In the genomic region with DNA sequence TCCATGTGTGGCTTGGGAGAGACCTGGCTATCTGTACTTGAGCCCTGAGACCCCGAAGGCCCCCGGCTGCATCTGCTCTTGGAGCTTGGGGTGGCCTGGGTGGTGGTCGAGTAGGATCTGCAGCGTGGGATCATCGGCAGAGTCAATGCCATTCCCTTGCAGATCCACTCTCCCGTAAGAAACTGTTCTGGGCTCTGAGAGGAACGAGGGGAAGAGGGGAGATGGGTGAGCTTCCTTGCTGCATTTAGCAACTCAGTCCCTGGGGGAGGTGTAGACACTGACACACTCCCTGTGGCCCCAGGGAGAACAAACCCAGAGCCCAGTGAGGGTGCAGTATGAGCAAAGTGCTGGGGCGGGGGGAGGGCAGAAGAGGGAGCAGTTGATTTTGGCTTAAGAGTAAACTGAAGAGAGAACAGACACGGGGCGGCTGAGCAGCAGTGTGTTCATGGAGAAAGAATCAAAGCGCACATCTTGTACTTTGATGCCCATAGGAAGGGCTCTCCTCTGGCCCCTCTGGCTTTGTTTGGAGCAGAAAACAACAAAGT, we compare ENCODE assay signal across 25 cellular contexts. TPM values are rescaled to one million over a fixed set of nuclear protein-coding genes. Genes with fewer than 3 reads are reported as not detected.
A peak's percentile ranks its signal among the peaks of the same experiment; 100 is the strongest.
DNase-seq lines count a peak whose midpoint lies in the region; ATAC-seq, FAIRE-seq and TF ChIP-seq lines count a peak whose summit lies in the region.
"Had no signal": no experiment of that assay in that cellular context is flagged by ENCODE, and none has a peak within 500 bp of the region (broad histone marks: within the 10 kb centered on the region; RNA-seq: fewer than 3 reads in every experiment).

No MANE protein-coding gene starts in this region.

- no peaks in the 10 kb centered on the region for H3F3A ChIP-seq in Loucy (ENCODE audit: low read depth)

- H2BK15ac ChIP-seq in H1 (ENCODE audit: low read length) = no peak overlapping the region

- H3K4me2 ChIP-seq in A549 (no peak overlapping the region), Loucy (ENCODE audit: low read depth, low read length, poor library complexity, severe bottlenecking) (peak overlapping the region; percentile 7), H1 (ENCODE audit: insufficient read depth in 1 of 2, low read depth in 2 of 2, low read length in 2 of 2) (no peak overlapping the region)
- H3K4me2 ChIP-seq: smooth muscle cell had no signal

- H3K18ac ChIP-seq in H1 (ENCODE audit: extremely low read depth, low read length) = no peak overlapping the region

- no peak overlapping the region for H2AK5ac ChIP-seq in H1 (ENCODE audit: low read depth, low read length)

- TF ChIP-seq POLR2A in A549 (IDR thresholded peaks at IDR 0.05; ENCODE audit: low read length) = no peak
- TF ChIP-seq POLR2A in H1 (IDR thresholded peaks at IDR 0.05; ENCODE audit: control extremely low read depth in 1 of 2, low read depth in 2 of 2, low read length in 2 of 2) = no peak
- no peak for TF ChIP-seq POLR2A in esophagus squamous epithelium (IDR thresholded peaks at IDR 0.05)
- TF ChIP-seq POLR2A in gastrocnemius medialis (IDR thresholded peaks at IDR 0.05) = no peak

- no peaks in the 10 kb centered on the region for H3K9me3 Mint-ChIP-seq in osteocyte (ENCODE audit: unreplicated experiment)
- H3K9me3 Mint-ChIP-seq: activated naive CD8-positive, alpha-beta T cell treated with anti-CD3 and anti-CD28 coated beads for 36 hours; mesothelial cell of epicardium; nephron had no signal

- no peaks in the 10 kb centered on the region for H3K27me3 ChIP-seq in Loucy (ENCODE audit: insufficient read depth, low read length, poor library complexity, severe bottlenecking)
- H3K27me3 ChIP-seq in H1 (replicated peaks in 1 of 4; ENCODE audit: control insufficient read depth in 3 of 4, extremely low read depth in 1 of 4, insufficient read depth in 3 of 4, low read length in 3 of 4) = no peaks in the 10 kb centered on the region
- peaks cover 0 to 45% (median 0%) of the 10 kb centered on the region in 4 donors for H3K27me3 ChIP-seq in esophagus squamous epithelium
- no peaks in the 10 kb centered on the region for H3K27me3 ChIP-seq in WERI-Rb-1 (ENCODE audit: insufficient read depth, low read depth, severe bottlenecking)
- H3K27me3 ChIP-seq in gastrocnemius medialis = no peaks in the 10 kb centered on the region

- H3K14ac ChIP-seq in H1 (ENCODE audit: insufficient read length) = no peak overlapping the region

- H2BK5ac ChIP-seq in H1 (ENCODE audit: low read depth, low read length) = peak overlapping the region; percentile 32; the same call in 1 of the 2 replicates

- FAIRE-seq in A549 (lab: Jason Lieb, UNC) (no peak), H1 (lab: Jason Lieb, UNC) (no peak)
- FAIRE-seq: GM19239 had no signal

- TF ChIP-seq CTCF in A549 (IDR thresholded peaks at IDR 0.05) (no peak), Loucy (conservative IDR thresholded peaks at IDR 0.05; ENCODE audit: low read length) (no peak), H1 (IDR thresholded peaks at IDR 0.05; ENCODE audit: control extremely low read depth in 1 of 3, insufficient read depth in 1 of 3, low read depth in 1 of 3, low read length in 3 of 3) (no peak), osteocyte (IDR thresholded peaks at IDR 0.05) (no peak), esophagus squamous epithelium (IDR thresholded peaks at IDR 0.05) (no peak), WERI-Rb-1 (IDR thresholded peaks at IDR 0.05; ENCODE audit: low read depth, low read length) (no peak), gastrocnemius medialis (IDR thresholded peaks at IDR 0.05 in 4 of 5, conservative IDR thresholded peaks at IDR 0.05 in 1 of 5) (no peak)

- WGBS in A549 (ENCODE audit: missing lambda C conversion rate) = 53% methylated on average over 11 of the region's 11 CpGs
- WGBS in H1 (ENCODE audit: extremely low coverage in 1 of 2, insufficient coverage in 1 of 2, insufficient read length in 1 of 2, insufficient replicate concordance in 2 of 2, low coverage in 1 of 2, low lambda C conversion rate in 2 of 2, missing lambda C conversion rate in 1 of 2), 2 experiments = 82% methylated on average over 10 of the region's 11 CpGs; no CpG with 5 or more reads in 1 of the 2 experiments
- 68 to 78% methylated on average over 3 to 7 of the region's 11 CpGs for WGBS in esophagus squamous epithelium, 2 donors

- no peak overlapping the region for H3K4ac ChIP-seq in H1 (replicated peaks; ENCODE audit: insufficient read length, low read depth, low read length)

- H2BK20ac ChIP-seq in H1 (ENCODE audit: low read length) = no peak overlapping the region

- DNase-seq in A549 (ENCODE audit: low read depth in 1 of 2, low spot score in 1 of 2) = no peak
- DNase-seq in H1 (ENCODE audit: low read depth in 1 of 2, low spot score in 2 of 2) = no peak
- DNase-seq in osteocyte (ENCODE audit: extremely low spot score, unreplicated experiment) = peak; percentile 46
- no peak for DNase-seq in SHP77 (lab: John Stamatoyannopoulos, UW)
- no peak for DNase-seq in esophagus squamous epithelium (lab: John Stamatoyannopoulos, UW)
- DNase-seq in WERI-Rb-1 = no peak
- no peak for DNase-seq in gastrocnemius medialis
- DNase-seq: activated naive CD8-positive, alpha-beta T cell treated with anti-CD3 and anti-CD28 coated beads for 36 hours; C1 segment of cervical spinal cord; cerebellar nuclear complex; effector CD4-positive, alpha-beta T cell; GDM1; GOT3; NCI-H1930; stimulated activated CD4-positive, alpha-beta T cell treated with anti-CD3 and anti-CD28 coated beads, Interleukin-2, amount 100 ng/mL, for 48 hours; stimulated activated naive CD8-positive, alpha-beta T cell treated with anti-CD3 and anti-CD28 coated beads, Interleukin-15, Interleukin-2, amounts not matched to agents 100 U/mL and 50 U/mL, for 24 hours; T1000; upper lobe of right lung had no signal

- no peak overlapping the region for H3K4me3 Mint-ChIP-seq in osteocyte (ENCODE audit: unreplicated experiment)
- H3K4me3 Mint-ChIP-seq: activated naive CD8-positive, alpha-beta T cell treated with anti-CD3 and anti-CD28 coated beads for 36 hours; mesothelial cell of epicardium; nephron had no signal

- no peaks in the 10 kb centered on the region for H4K20me1 ChIP-seq in Loucy (ENCODE audit: insufficient read depth, low read length, poor library complexity, severe bottlenecking)
- H4K20me1 ChIP-seq in H1 (replicated peaks in 1 of 2; ENCODE audit: control insufficient read depth in 1 of 2, insufficient read depth in 2 of 2, low read length in 2 of 2) = peaks cover 0 to 8% of the 10 kb centered on the region in 2 experiments

- no peaks in the 10 kb centered on the region for H3K36me3 Mint-ChIP-seq in osteocyte (ENCODE audit: unreplicated experiment)
- H3K36me3 Mint-ChIP-seq: activated naive CD8-positive, alpha-beta T cell treated with anti-CD3 and anti-CD28 coated beads for 36 hours; mesothelial cell of epicardium had no signal

- no peaks in the 10 kb centered on the region for H3K9me2 ChIP-seq in Loucy (replicated peaks; ENCODE audit: low read depth, low read length)

- H3K4me1 Mint-ChIP-seq in osteocyte (ENCODE audit: unreplicated experiment) = no peaks in the 10 kb centered on the region
- H3K4me1 Mint-ChIP-seq: activated naive CD8-positive, alpha-beta T cell treated with anti-CD3 and anti-CD28 coated beads for 36 hours had no signal

- no peak for TF ChIP-seq EP300 in A549 (IDR thresholded peaks at IDR 0.05)
- no peak for TF ChIP-seq EP300 in H1 (IDR thresholded peaks at IDR 0.05; ENCODE audit: borderline replicate concordance in 1 of 2, low read depth in 2 of 2, low read length in 2 of 2)

- peaks cover 46% of the 10 kb centered on the region for H3K27me3 Mint-ChIP-seq in osteocyte (ENCODE audit: unreplicated experiment)

- H3K79me2 ChIP-seq in Loucy (ENCODE audit: insufficient read depth, low read length) = no peaks in the 10 kb centered on the region
- H3K79me2 ChIP-seq in H1 (ENCODE audit: control insufficient read depth in 1 of 2, insufficient read depth in 2 of 2, low read length in 2 of 2) = peaks cover 0 to 14% of the 10 kb centered on the region in 2 experiments; a peak in 2 of 4 replicates

- in situ Hi-C loops in gastrocnemius medialis (cut with MboI; ENCODE audit: low sequenced_read_pairs in 4 of 4) = no loop called here

- H2BK12ac ChIP-seq in H1 (ENCODE audit: low read depth, low read length) = 0 out of 2 replicates have a peak overlapping the region, but pooled peaks have one; percentile 35

- H3K9me3 ChIP-seq in A549 = no peaks in the 10 kb centered on the region
- no peaks in the 10 kb centered on the region for H3K9me3 ChIP-seq in Loucy (ENCODE audit: insufficient read depth, low read depth, low read length)
- no peaks in the 10 kb centered on the region for H3K9me3 ChIP-seq in H1 (ENCODE audit: insufficient read depth in 2 of 2, low read depth in 1 of 2, low read length in 1 of 2)
- no peaks in the 10 kb centered on the region for H3K9me3 ChIP-seq in esophagus squamous epithelium
- H3K9me3 ChIP-seq in WERI-Rb-1 (ENCODE audit: severe bottlenecking) = no peaks in the 10 kb centered on the region
- H3K9me3 ChIP-seq in gastrocnemius medialis = no peaks in the 10 kb centered on the region
- H3K9me3 ChIP-seq: upper lobe of right lung had no signal

- H2AFZ ChIP-seq in Loucy (ENCODE audit: low read length) (peak overlapping the region; percentile 50; the same call in 1 of the 2 replicates), H1 (ENCODE audit: low read length) (no peak overlapping the region)

- no peak overlapping the region for H3K4me3 ChIP-seq in A549
- no peak overlapping the region for H3K4me3 ChIP-seq in Loucy (ENCODE audit: low read length, poor library complexity, severe bottlenecking)
- H3K4me3 ChIP-seq in H1 (ENCODE audit: extremely low read depth in 1 of 4, insufficient read depth in 2 of 4, low read depth in 3 of 4, low read length in 4 of 4) = no peak overlapping the region
- no peak overlapping the region for H3K4me3 ChIP-seq in esophagus squamous epithelium
- H3K4me3 ChIP-seq in WERI-Rb-1 (ENCODE audit: low read depth, low read length) = no peak overlapping the region
- no peak overlapping the region for H3K4me3 ChIP-seq in gastrocnemius medialis
- H3K4me3 ChIP-seq: smooth muscle cell, upper lobe of right lung had no signal

- H4K8ac ChIP-seq in H1 (ENCODE audit: extremely low read depth, insufficient read depth, low read length) = no peak overlapping the region

- CTCF ChIA-PET in A549 (lab: Yijun Ruan, JAX) = interaction anchor here (0.6 to 1.2 kb wide), 3 partner anchors 19 to 40 kb away, joined by 3 to 4 read pairs (median 3); no protein-coding TSS in a partner anchor
- CTCF ChIA-PET in H1 (lab: Charles Lee; ENCODE audit: partially characterized antibody) = interaction anchor here (0.5 to 22.6 kb wide), 8 partner anchors 8 to 1549 kb away, joined by 3 to 377 read pairs (median 3); a partner anchor contains a TSS

- H3K4me1 ChIP-seq in A549 = no peaks in the 10 kb centered on the region
- peaks cover 21% of the 10 kb centered on the region for H3K4me1 ChIP-seq in Loucy (ENCODE audit: insufficient read depth, low read length, poor library complexity, severe bottlenecking)
- peaks cover 13 to 36% (median 27%) of the 10 kb centered on the region in 4 experiments for H3K4me1 ChIP-seq in H1 (replicated peaks in 1 of 4; ENCODE audit: control insufficient read depth in 3 of 4, insufficient read depth in 4 of 4, low read length in 3 of 4)
- H3K4me1 ChIP-seq in esophagus squamous epithelium = peaks cover 0 to 14% (median 0%) of the 10 kb centered on the region in 3 donors
- peaks cover 7 to 27% of the 10 kb centered on the region in 2 donors for H3K4me1 ChIP-seq in gastrocnemius medialis
- H3K4me1 ChIP-seq: upper lobe of right lung had no signal

- H3K27ac Mint-ChIP-seq in osteocyte (ENCODE audit: unreplicated experiment) = no peak overlapping the region
- H3K27ac Mint-ChIP-seq: activated naive CD8-positive, alpha-beta T cell treated with anti-CD3 and anti-CD28 coated beads for 36 hours; mesothelial cell of epicardium; nephron had no signal

- TF ChIP-seq RAD21 in A549 (conservative IDR thresholded peaks at IDR 0.05 in 1 of 2, IDR thresholded peaks at IDR 0.05 in 1 of 2) = no peak
- TF ChIP-seq RAD21 in H1 (IDR thresholded peaks at IDR 0.05 in 1 of 2, conservative IDR thresholded peaks at IDR 0.05 in 1 of 2; ENCODE audit: low read depth in 2 of 2, low read length in 2 of 2) = no peak

- no peak overlapping the region for H3K9ac ChIP-seq in Loucy (ENCODE audit: low read depth, low read length, poor library complexity, severe bottlenecking)
- H3K9ac ChIP-seq in H1 (replicated peaks in 1 of 4; ENCODE audit: extremely low read depth in 1 of 4, low read depth in 3 of 4, low read length in 3 of 4) = no peak overlapping the region

- H3K56ac ChIP-seq in H1 (replicated peaks; ENCODE audit: insufficient read length, low read depth, low read length) = no peak overlapping the region

- peaks cover 2% of the 10 kb centered on the region; the same call in 1 of the 2 replicates for H3K23me2 ChIP-seq in H1 (ENCODE audit: low read depth, low read length)

- peak overlapping the region; percentile 18 for H4K91ac ChIP-seq in H1 (replicated peaks; ENCODE audit: insufficient read length, low read length)

- intact Hi-C loops in esophagus squamous epithelium (cut with DNase I) (no loop called here), gastrocnemius medialis (cut with DNase I; ENCODE audit: low total_unique reads) (no loop called here)

- POLR2A ChIA-PET in A549 (lab: Yijun Ruan, JAX) = no interaction called here
- POLR2A ChIA-PET in H1 (lab: Charles Lee; ENCODE audit: partially characterized antibody) = interaction anchor here (0.9 kb wide), 1 partner anchor 19 kb away, joined by 3 read pairs; no protein-coding TSS in a partner anchor

- no peak overlapping the region; a peak in 1 of 6 replicates for H3K27ac ChIP-seq in A549
- no peak overlapping the region for H3K27ac ChIP-seq in H1 (ENCODE audit: low read depth, low read length)
- no peak overlapping the region for H3K27ac ChIP-seq in esophagus squamous epithelium
- no peak overlapping the region for H3K27ac ChIP-seq in WERI-Rb-1
- H3K27ac ChIP-seq in gastrocnemius medialis = peak overlapping the region in 1 of 4 donors; percentile 51
- H3K27ac ChIP-seq: HL-60, upper lobe of right lung had no signal

- ATAC-seq in A549 (peak; percentile 19 to 28; a peak in 3 of 6 replicates), gastrocnemius medialis (no peak)
- ATAC-seq: esophagus mucosa; stimulated activated naive CD8-positive, alpha-beta T cell treated with anti-CD3 and anti-CD28 coated beads, Interleukin-15, Interleukin-2, amounts not matched to agents 100 U/mL and 50 U/mL, for 24 hours; upper lobe of right lung had no signal

- H3K36me3 ChIP-seq in Loucy (ENCODE audit: insufficient read depth, low read length) (no peaks in the 10 kb centered on the region), H1 (ENCODE audit: control insufficient read depth in 2 of 4, insufficient read depth in 4 of 4, low read length in 3 of 4) (no peaks in the 10 kb centered on the region), esophagus squamous epithelium (no peaks in the 10 kb centered on the region), WERI-Rb-1 (no peaks in the 10 kb centered on the region), gastrocnemius medialis (no peaks in the 10 kb centered on the region)
- H3K36me3 ChIP-seq: upper lobe of right lung had no signal

- peaks cover 10% of the 10 kb centered on the region for H3K79me1 ChIP-seq in H1 (ENCODE audit: low read depth, low read length)

- no peak overlapping the region for H3K23ac ChIP-seq in H1 (ENCODE audit: insufficient read length)

- no peak overlapping the region for H2BK120ac ChIP-seq in H1 (replicated peaks; ENCODE audit: low read depth, low read length)

- no peak overlapping the region for H4K5ac ChIP-seq in H1 (ENCODE audit: insufficient read length, low read depth, low read length)

RNA-seq across cellular contexts. Expression of a gene that starts 8.5 kb away (rescaled TPM):
- polyA plus RNA-seq in A549 (2011; rRNA removed) = 1.3 and 1.7 TPM in 2 replicates
- polyA plus RNA-seq in A549 (2012; cell fraction: cytosol; rRNA removed) = 1.0 and 1.2 TPM in 2 replicates
- 1.1 and 1.8 TPM in 2 replicates for polyA plus RNA-seq in A549 (2012; cell fraction: nucleus; rRNA removed)
- polyA plus RNA-seq in A549 (2017; fragmentation: RNase III; extraction: RNeasy Plus Mini Kit Qiagen cat#74134 plus additional on column Dnase treatment) = 1.1 to 1.4 TPM (median 1.4 TPM) in 3 replicates
- polyA minus RNA-seq in A549 (2011; rRNA and poly(A)+ RNA removed) = 1.2 and 2.1 TPM in 2 replicates
- 41.7 and 43.4 TPM in 2 replicates for total RNA-seq in H1 (2021; fragmentation: NEBNext Ultra II Directional; extraction: Animal tissue kit (Norgen Biotek cat#: 25700))
- 7.9 and 13.8 TPM in 2 replicates for polyA plus RNA-seq in H1 (2011; rRNA removed)
- 9.9 TPM for polyA plus RNA-seq in H1 (2011; cell fraction: cytosol; rRNA removed)
- 22.7 TPM for polyA plus RNA-seq in H1 (2011; cell fraction: nucleus; rRNA removed)
- 14.3 to 18.0 TPM (median 16.3 TPM) in 4 replicates for polyA plus RNA-seq in H1 (2012, experiment 1 of 2)
- 8.5 TPM for polyA plus RNA-seq in H1 (2012, experiment 2 of 2)
- polyA plus RNA-seq in H1 (2013, experiment 1 of 2) = 16.9 TPM
- 15.7 TPM for polyA plus RNA-seq in H1 (2013, experiment 2 of 2)
- 23.1 and 26.4 TPM in 2 replicates for polyA minus RNA-seq in H1 (2011; rRNA and poly(A)+ RNA removed)
- 13.1 TPM for polyA minus RNA-seq in H1 (2011; cell fraction: cytosol; rRNA and poly(A)+ RNA removed)
- polyA minus RNA-seq in H1 (2011; cell fraction: nucleus; rRNA and poly(A)+ RNA removed) = 21.8 TPM
- total RNA-seq in osteocyte = 0.54 and 0.55 TPM in 2 replicates
- total RNA-seq in esophagus squamous epithelium = 1 to 10 TPM in 1 of 4 donors, under 1 TPM in 3; 0.08 to 1.7 (median 0.51) TPM
- total RNA-seq in gastrocnemius medialis = 1 to 10 TPM; 1.7 to 9.3 (median 2.6) TPM

Comparison
In these comparisons a context has a peak if more than half of its experiments do, and no peak if none do; other contexts are left out.
1. ATAC-seq: peak in A549 (2 of 2); none in gastrocnemius medialis (0 of 2).